In the genomic region with DNA sequence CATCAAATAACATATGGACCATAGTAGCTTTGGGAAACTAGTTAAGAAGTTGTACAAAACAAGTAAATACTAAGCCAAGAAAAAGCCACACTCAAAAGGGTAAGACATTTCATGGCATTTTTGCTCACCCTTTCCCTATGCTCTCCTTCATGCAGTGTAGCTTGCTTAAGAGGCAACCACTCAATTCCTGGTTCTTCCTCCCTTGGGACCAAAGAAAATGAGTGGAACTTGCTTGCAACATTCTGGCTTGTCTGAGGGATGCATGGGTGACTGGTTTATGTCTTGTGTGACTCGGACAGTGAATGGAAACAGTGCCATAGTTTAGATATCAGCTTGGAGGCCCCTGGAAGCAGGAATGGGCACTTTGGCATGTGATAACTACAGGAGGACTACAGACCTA, we compare ENCODE assay signal across 2 cellular contexts.
TF ChIP-seq lines count a peak whose summit lies in the region.

No MANE protein-coding gene starts in this region.

TF ChIP-seq in SK-N-SH, 30 proteins besides CTCF, POLR2A, EP300 and RAD21 (continued from another document):
- TF ChIP-seq FOSL2 (IDR thresholded peaks at IDR 0.05; ENCODE audit: borderline replicate concordance, low read depth) (no peak), EZH2phosphoT487 (IDR thresholded peaks at IDR 0.05; ENCODE audit: borderline replicate concordance, low read depth) (no peak), FOXM1 (IDR thresholded peaks at IDR 0.05; ENCODE audit: low read depth) (no peak), IRF3 (IDR thresholded peaks at IDR 0.05; ENCODE audit: low read depth, low read length) (no peak), NRF1 (IDR thresholded peaks at IDR 0.05; ENCODE audit: low read depth, low read length) (no peak)

TF ChIP-seq in SK-N-SH treated with all-trans-retinoic acid at 6 μM for 48 hours, 23 proteins besides CTCF, POLR2A, EP300 and RAD21 (continued from another document):
- TF ChIP-seq ZFP30 (CRISPR knock-in tag; IDR thresholded peaks at IDR 0.05) (no peak), ISL1 (CRISPR knock-in tag; IDR thresholded peaks at IDR 0.05) (no peak), PPARA (CRISPR knock-in tag; IDR thresholded peaks at IDR 0.05; ENCODE audit: borderline replicate concordance) (no peak), ESRRG (CRISPR knock-in tag; IDR thresholded peaks at IDR 0.05) (no peak), OSR1 (CRISPR knock-in tag; IDR thresholded peaks at IDR 0.05) (no peak), ZNF70 (CRISPR knock-in tag; IDR thresholded peaks at IDR 0.05) (no peak), CSRNP3 (CRISPR knock-in tag; IDR thresholded peaks at IDR 0.05) (no peak), ZNF8 (CRISPR knock-in tag; IDR thresholded peaks at IDR 0.05) (no peak), ZC3H10 (CRISPR knock-in tag; IDR thresholded peaks at IDR 0.05) (no peak), ZFP3 (CRISPR knock-in tag; IDR thresholded peaks at IDR 0.05) (no peak), CSDC2 (CRISPR knock-in tag; IDR thresholded peaks at IDR 0.05) (no peak), BACH2 (CRISPR knock-in tag; IDR thresholded peaks at IDR 0.05; ENCODE audit: borderline replicate concordance) (no peak), POU6F1 (CRISPR knock-in tag; IDR thresholded peaks at IDR 0.05; ENCODE audit: borderline replicate concordance, low read depth) (no peak)
